ENCODE assay signal across 1 cellular context in the genomic region with DNA sequence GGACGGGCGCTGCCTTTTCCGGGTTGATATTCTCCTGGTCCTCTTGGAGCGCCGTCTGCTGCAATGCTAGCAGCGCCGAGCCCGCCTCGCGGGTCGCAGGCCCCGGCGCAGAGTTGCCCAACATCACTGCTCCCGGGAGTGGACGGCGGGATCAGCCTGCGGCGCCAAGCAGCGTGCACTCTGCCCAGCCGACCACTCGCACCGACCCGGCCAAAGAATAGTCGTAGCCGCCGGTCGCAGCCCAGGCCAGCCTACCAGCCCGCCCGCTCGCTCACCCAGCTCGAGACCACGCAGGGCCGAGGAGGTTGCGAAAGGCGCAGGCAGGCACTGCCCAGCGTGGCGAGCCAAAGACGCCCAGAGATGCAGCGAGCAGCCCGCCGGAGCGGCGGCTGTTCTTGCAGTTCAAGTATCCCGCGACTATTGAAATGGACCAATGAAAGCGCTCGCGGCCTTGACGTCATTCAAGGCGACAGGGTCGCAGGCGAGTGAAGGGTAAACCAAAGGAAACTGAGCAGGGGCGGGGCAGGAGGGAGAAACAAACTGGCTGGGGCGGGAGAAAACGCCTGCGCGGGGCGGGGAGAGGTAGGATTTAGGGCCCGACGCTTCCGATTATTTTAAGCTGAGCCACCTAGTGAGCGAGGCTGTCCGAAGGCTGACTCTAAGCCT.
TF ChIP-seq lines count a peak whose summit lies in the region.

A gene (minus strand): TSS at position 379 of the 666 bp plus-strand sequence. CDS start 255 bp downstream, at position 124.

TF ChIP-seq in HEK293, 187 proteins besides CTCF, POLR2A, EP300 and RAD21 (continued from another document and continues in another):
- TF ChIP-seq, protein P1, sequence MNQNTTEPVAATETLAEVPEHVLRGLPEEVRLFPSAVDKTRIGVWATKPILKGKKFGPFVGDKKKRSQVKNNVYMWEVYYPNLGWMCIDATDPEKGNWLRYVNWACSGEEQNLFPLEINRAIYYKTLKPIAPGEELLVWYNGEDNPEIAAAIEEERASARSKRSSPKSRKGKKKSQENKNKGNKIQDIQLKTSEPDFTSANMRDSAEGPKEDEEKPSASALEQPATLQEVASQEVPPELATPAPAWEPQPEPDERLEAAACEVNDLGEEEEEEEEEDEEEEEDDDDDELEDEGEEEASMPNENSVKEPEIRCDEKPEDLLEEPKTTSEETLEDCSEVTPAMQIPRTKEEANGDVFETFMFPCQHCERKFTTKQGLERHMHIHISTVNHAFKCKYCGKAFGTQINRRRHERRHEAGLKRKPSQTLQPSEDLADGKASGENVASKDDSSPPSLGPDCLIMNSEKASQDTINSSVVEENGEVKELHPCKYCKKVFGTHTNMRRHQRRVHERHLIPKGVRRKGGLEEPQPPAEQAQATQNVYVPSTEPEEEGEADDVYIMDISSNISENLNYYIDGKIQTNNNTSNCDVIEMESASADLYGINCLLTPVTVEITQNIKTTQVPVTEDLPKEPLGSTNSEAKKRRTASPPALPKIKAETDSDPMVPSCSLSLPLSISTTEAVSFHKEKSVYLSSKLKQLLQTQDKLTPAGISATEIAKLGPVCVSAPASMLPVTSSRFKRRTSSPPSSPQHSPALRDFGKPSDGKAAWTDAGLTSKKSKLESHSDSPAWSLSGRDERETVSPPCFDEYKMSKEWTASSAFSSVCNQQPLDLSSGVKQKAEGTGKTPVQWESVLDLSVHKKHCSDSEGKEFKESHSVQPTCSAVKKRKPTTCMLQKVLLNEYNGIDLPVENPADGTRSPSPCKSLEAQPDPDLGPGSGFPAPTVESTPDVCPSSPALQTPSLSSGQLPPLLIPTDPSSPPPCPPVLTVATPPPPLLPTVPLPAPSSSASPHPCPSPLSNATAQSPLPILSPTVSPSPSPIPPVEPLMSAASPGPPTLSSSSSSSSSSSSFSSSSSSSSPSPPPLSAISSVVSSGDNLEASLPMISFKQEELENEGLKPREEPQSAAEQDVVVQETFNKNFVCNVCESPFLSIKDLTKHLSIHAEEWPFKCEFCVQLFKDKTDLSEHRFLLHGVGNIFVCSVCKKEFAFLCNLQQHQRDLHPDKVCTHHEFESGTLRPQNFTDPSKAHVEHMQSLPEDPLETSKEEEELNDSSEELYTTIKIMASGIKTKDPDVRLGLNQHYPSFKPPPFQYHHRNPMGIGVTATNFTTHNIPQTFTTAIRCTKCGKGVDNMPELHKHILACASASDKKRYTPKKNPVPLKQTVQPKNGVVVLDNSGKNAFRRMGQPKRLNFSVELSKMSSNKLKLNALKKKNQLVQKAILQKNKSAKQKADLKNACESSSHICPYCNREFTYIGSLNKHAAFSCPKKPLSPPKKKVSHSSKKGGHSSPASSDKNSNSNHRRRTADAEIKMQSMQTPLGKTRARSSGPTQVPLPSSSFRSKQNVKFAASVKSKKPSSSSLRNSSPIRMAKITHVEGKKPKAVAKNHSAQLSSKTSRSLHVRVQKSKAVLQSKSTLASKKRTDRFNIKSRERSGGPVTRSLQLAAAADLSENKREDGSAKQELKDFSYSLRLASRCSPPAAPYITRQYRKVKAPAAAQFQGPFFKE (tag by site-specific recombination; IDR thresholded peaks at IDR 0.05; ENCODE audit: borderline replicate concordance) = no peak
- no peak for TF ChIP-seq GLI2 (tag by site-specific recombination; IDR thresholded peaks at IDR 0.05; ENCODE audit: borderline replicate concordance, low read depth)
- TF ChIP-seq ZNF48 (tag by site-specific recombination; IDR thresholded peaks at IDR 0.05) = no peak
- no peak for TF ChIP-seq ZNF350 (tag by site-specific recombination; IDR thresholded peaks at IDR 0.05)
- TF ChIP-seq ZSCAN16 (tag by site-specific recombination; IDR thresholded peaks at IDR 0.05) = no peak
- no peak for TF ChIP-seq ZNF776 (tag by site-specific recombination; IDR thresholded peaks at IDR 0.05; ENCODE audit: borderline replicate concordance)
- TF ChIP-seq, protein P2, sequence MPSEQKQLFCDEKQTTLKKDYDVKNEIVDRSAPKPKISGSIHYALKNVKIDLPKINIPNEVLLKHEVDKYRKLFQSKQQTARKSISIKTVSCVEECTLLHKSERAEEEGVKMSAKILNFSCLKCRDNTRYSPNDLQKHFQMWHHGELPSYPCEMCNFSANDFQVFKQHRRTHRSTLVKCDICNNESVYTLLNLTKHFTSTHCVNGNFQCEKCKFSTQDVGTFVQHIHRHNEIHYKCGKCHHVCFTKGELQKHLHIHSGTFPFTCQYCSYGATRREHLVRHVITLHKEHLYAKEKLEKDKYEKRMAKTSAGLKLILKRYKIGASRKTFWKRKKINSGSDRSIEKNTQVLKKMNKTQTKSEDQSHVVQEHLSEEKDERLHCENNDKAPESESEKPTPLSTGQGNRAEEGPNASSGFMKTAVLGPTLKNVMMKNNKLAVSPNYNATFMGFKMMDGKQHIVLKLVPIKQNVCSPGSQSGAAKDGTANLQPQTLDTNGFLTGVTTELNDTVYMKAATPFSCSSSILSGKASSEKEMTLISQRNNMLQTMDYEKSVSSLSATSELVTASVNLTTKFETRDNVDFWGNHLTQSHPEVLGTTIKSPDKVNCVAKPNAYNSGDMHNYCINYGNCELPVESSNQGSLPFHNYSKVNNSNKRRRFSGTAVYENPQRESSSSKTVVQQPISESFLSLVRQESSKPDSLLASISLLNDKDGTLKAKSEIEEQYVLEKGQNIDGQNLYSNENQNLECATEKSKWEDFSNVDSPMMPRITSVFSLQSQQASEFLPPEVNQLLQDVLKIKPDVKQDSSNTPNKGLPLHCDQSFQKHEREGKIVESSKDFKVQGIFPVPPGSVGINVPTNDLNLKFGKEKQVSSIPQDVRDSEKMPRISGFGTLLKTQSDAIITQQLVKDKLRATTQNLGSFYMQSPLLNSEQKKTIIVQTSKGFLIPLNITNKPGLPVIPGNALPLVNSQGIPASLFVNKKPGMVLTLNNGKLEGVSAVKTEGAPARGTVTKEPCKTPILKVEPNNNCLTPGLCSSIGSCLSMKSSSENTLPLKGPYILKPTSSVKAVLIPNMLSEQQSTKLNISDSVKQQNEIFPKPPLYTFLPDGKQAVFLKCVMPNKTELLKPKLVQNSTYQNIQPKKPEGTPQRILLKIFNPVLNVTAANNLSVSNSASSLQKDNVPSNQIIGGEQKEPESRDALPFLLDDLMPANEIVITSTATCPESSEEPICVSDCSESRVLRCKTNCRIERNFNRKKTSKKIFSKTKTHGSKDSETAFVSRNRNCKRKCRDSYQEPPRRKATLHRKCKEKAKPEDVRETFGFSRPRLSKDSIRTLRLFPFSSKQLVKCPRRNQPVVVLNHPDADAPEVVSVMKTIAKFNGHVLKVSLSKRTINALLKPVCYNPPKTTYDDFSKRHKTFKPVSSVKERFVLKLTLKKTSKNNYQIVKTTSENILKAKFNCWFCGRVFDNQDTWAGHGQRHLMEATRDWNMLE (tag by site-specific recombination; conservative IDR thresholded peaks at IDR 0.05; ENCODE audit: low read depth) = no peak; the same call in 1 of the 2 replicates
- no peak for TF ChIP-seq ZNF529 (tag by site-specific recombination; IDR thresholded peaks at IDR 0.05; ENCODE audit: insufficient replicate concordance)
- no peak for TF ChIP-seq OVOL3 (tag by site-specific recombination; IDR thresholded peaks at IDR 0.05)
- TF ChIP-seq KLF9 (tag by site-specific recombination; IDR thresholded peaks at IDR 0.05; ENCODE audit: low read depth) = peak; percentile 43; the same call in 1 of the 2 replicates
- no peak for TF ChIP-seq ZNF843 (tag by site-specific recombination; IDR thresholded peaks at IDR 0.05)
- no peak for TF ChIP-seq ZNF792 (tag by site-specific recombination; IDR thresholded peaks at IDR 0.05)
- TF ChIP-seq, protein P3, sequence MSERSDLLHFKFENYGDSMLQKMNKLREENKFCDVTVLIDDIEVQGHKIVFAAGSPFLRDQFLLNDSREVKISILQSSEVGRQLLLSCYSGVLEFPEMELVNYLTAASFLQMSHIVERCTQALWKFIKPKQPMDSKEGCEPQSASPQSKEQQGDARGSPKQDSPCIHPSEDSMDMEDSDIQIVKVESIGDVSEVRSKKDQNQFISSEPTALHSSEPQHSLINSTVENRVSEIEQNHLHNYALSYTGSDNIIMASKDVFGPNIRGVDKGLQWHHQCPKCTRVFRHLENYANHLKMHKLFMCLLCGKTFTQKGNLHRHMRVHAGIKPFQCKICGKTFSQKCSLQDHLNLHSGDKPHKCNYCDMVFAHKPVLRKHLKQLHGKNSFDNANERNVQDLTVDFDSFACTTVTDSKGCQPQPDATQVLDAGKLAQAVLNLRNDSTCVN (tag by site-specific recombination; optimal IDR thresholded peaks at IDR 0.05) = peak; percentile 90
- peak; percentile 73; the same call in 1 of the 2 replicates for TF ChIP-seq ZFP37 (tag by site-specific recombination; IDR thresholded peaks at IDR 0.05)
- no peak for TF ChIP-seq ZNF423 (tag by site-specific recombination; IDR thresholded peaks at IDR 0.05)
- TF ChIP-seq, protein P4, sequence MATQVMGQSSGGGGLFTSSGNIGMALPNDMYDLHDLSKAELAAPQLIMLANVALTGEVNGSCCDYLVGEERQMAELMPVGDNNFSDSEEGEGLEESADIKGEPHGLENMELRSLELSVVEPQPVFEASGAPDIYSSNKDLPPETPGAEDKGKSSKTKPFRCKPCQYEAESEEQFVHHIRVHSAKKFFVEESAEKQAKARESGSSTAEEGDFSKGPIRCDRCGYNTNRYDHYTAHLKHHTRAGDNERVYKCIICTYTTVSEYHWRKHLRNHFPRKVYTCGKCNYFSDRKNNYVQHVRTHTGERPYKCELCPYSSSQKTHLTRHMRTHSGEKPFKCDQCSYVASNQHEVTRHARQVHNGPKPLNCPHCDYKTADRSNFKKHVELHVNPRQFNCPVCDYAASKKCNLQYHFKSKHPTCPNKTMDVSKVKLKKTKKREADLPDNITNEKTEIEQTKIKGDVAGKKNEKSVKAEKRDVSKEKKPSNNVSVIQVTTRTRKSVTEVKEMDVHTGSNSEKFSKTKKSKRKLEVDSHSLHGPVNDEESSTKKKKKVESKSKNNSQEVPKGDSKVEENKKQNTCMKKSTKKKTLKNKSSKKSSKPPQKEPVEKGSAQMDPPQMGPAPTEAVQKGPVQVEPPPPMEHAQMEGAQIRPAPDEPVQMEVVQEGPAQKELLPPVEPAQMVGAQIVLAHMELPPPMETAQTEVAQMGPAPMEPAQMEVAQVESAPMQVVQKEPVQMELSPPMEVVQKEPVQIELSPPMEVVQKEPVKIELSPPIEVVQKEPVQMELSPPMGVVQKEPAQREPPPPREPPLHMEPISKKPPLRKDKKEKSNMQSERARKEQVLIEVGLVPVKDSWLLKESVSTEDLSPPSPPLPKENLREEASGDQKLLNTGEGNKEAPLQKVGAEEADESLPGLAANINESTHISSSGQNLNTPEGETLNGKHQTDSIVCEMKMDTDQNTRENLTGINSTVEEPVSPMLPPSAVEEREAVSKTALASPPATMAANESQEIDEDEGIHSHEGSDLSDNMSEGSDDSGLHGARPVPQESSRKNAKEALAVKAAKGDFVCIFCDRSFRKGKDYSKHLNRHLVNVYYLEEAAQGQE (tag by site-specific recombination; IDR thresholded peaks at IDR 0.05) = peak; percentile 39; the same call in 1 of the 2 replicates
- TF ChIP-seq ZNF530 (tag by site-specific recombination; IDR thresholded peaks at IDR 0.05; ENCODE audit: low read depth) = no peak
- TF ChIP-seq, protein P5, sequence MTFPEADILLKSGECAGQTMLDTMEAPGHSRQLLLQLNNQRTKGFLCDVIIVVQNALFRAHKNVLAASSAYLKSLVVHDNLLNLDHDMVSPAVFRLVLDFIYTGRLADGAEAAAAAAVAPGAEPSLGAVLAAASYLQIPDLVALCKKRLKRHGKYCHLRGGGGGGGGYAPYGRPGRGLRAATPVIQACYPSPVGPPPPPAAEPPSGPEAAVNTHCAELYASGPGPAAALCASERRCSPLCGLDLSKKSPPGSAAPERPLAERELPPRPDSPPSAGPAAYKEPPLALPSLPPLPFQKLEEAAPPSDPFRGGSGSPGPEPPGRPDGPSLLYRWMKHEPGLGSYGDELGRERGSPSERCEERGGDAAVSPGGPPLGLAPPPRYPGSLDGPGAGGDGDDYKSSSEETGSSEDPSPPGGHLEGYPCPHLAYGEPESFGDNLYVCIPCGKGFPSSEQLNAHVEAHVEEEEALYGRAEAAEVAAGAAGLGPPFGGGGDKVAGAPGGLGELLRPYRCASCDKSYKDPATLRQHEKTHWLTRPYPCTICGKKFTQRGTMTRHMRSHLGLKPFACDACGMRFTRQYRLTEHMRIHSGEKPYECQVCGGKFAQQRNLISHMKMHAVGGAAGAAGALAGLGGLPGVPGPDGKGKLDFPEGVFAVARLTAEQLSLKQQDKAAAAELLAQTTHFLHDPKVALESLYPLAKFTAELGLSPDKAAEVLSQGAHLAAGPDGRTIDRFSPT (tag by site-specific recombination; IDR thresholded peaks at IDR 0.05) = peak; percentile 85
- TF ChIP-seq, protein P6, sequence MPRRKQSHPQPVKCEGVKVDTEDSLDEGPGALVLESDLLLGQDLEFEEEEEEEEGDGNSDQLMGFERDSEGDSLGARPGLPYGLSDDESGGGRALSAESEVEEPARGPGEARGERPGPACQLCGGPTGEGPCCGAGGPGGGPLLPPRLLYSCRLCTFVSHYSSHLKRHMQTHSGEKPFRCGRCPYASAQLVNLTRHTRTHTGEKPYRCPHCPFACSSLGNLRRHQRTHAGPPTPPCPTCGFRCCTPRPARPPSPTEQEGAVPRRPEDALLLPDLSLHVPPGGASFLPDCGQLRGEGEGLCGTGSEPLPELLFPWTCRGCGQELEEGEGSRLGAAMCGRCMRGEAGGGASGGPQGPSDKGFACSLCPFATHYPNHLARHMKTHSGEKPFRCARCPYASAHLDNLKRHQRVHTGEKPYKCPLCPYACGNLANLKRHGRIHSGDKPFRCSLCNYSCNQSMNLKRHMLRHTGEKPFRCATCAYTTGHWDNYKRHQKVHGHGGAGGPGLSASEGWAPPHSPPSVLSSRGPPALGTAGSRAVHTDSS (tag by site-specific recombination; IDR thresholded peaks at IDR 0.05) = no peak
- TF ChIP-seq ZNF174 (tag by site-specific recombination; IDR thresholded peaks at IDR 0.05) = no peak
- TF ChIP-seq ZNF521 (tag by site-specific recombination; IDR thresholded peaks at IDR 0.05) = no peak
- no peak for TF ChIP-seq HOXD13 (CRISPR knock-in tag; IDR thresholded peaks at IDR 0.05; ENCODE audit: borderline replicate concordance)
- TF ChIP-seq, protein P7, sequence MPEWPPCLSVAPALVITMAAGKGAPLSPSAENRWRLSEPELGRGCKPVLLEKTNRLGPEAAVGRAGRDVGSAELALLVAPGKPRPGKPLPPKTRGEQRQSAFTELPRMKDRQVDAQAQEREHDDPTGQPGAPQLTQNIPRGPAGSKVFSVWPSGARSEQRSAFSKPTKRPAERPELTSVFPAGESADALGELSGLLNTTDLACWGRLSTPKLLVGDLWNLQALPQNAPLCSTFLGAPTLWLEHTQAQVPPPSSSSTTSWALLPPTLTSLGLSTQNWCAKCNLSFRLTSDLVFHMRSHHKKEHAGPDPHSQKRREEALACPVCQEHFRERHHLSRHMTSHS (tag by site-specific recombination; IDR thresholded peaks at IDR 0.05) = no peak
- TF ChIP-seq TCF7L2 (IDR thresholded peaks at IDR 0.05; ENCODE audit: borderline replicate concordance, low read depth, low read length) = no peak
- no peak for TF ChIP-seq ZNF223 (tag by site-specific recombination; IDR thresholded peaks at IDR 0.05)
- TF ChIP-seq ZNF341 (tag by site-specific recombination; IDR thresholded peaks at IDR 0.05; ENCODE audit: low read depth) = peak; percentile 97
- TF ChIP-seq ZNF548 (tag by site-specific recombination; IDR thresholded peaks at IDR 0.05) = no peak
- no peak for TF ChIP-seq ZNF555 (tag by site-specific recombination; conservative IDR thresholded peaks at IDR 0.05)
- TF ChIP-seq ZNF121 (tag by site-specific recombination; IDR thresholded peaks at IDR 0.05) = no peak
- TF ChIP-seq ZBTB21 (tag by site-specific recombination; IDR thresholded peaks at IDR 0.05) = 0 out of 2 replicates have a peak, but pooled peaks have one; percentile 28
- TF ChIP-seq, protein P8, sequence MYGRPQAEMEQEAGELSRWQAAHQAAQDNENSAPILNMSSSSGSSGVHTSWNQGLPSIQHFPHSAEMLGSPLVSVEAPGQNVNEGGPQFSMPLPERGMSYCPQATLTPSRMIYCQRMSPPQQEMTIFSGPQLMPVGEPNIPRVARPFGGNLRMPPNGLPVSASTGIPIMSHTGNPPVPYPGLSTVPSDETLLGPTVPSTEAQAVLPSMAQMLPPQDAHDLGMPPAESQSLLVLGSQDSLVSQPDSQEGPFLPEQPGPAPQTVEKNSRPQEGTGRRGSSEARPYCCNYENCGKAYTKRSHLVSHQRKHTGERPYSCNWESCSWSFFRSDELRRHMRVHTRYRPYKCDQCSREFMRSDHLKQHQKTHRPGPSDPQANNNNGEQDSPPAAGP (tag by site-specific recombination; IDR thresholded peaks at IDR 0.05) = no peak
